Comparison of ENCODE assay signal across 24 cellular contexts in genomic region chr3:135041586-135041985, GRCh38.
"Had no signal": no experiment of that assay in that cellular context is flagged by ENCODE, and none has a peak within 500 bp of the region (broad histone marks: within the 10 kb centered on the region; RNA-seq: fewer than 3 reads in every experiment).

No MANE protein-coding gene starts in this region.

- H3K4me3 ChIP-seq: body of pancreas, cardiac muscle cell, psoas muscle, thoracic aorta had no signal

- H3K36me3 ChIP-seq: cardiac muscle cell, thoracic aorta, WERI-Rb-1 had no signal

- H3K9me3 ChIP-seq: body of pancreas, psoas muscle, thoracic aorta had no signal

- H3K27ac ChIP-seq: body of pancreas, cardiac muscle cell, psoas muscle, thoracic aorta, WERI-Rb-1 had no signal

- ATAC-seq: activated CD8-positive, alpha-beta memory T cell treated with anti-CD3 and anti-CD28 coated beads, Interleukin-2, amount 10 ng/mL, durations not matched to agents 7 days and 5 days; activated CD8-positive, alpha-beta T cell treated with anti-CD3 and anti-CD28 coated beads for 36 hours; activated naive CD8-positive, alpha-beta T cell treated with anti-CD3 and anti-CD28 coated beads, Interleukin-2, amount 50 U/mL, for 24 hours; body of pancreas; left ventricle myocardium superior; natural killer cell; psoas muscle; right cardiac atrium had no signal

- H3K4me1 ChIP-seq: body of pancreas, psoas muscle had no signal

- DNase-seq: activated CD4-positive, alpha-beta T cell treated with anti-CD3 and anti-CD28 coated beads, Interleukin-2, amount 10 ng/mL, durations not matched to agents 7 days and 5 days; activated CD4-positive, CD25-positive, alpha-beta regulatory T cell treated with anti-CD3 and anti-CD28 coated beads, Interleukin-2, amount 50 U/mL, for 72 hours; activated CD8-positive, alpha-beta memory T cell treated with anti-CD3 and anti-CD28 coated beads, Interleukin-2, amount 10 ng/mL, durations not matched to agents 7 days and 5 days; activated CD8-positive, alpha-beta T cell treated with anti-CD3 and anti-CD28 coated beads for 36 hours; activated gamma-delta T cell; activated naive CD4-positive, alpha-beta T cell treated with anti-CD3 and anti-CD28 coated beads, Interleukin-2, amount 50 U/mL, for 16 hours; activated naive CD8-positive, alpha-beta T cell treated with anti-CD3 and anti-CD28 coated beads, Interleukin-2, amount 50 U/mL, for 24 hours; anterior cingulate cortex; body of pancreas; cortex of kidney; effector CD4-positive, alpha-beta T cell; foreskin melanocyte; hypothalamus; left ventricle myocardium superior; mammary epithelial cell; midbrain; natural killer cell; psoas muscle; right cardiac atrium; stimulated activated CD4-positive, alpha-beta T cell treated with anti-CD3 and anti-CD28 coated beads, Interleukin-4, amount 100 ng/mL, for 24 hours; stimulated activated naive CD4-positive, alpha-beta T cell treated with Interleukin-2 at 50 U/mL for 16 hours had no signal

- H3K27me3 ChIP-seq: body of pancreas, cardiac muscle cell had no signal
